ENCODE assay signal across 1 cellular context in the genomic region with DNA sequence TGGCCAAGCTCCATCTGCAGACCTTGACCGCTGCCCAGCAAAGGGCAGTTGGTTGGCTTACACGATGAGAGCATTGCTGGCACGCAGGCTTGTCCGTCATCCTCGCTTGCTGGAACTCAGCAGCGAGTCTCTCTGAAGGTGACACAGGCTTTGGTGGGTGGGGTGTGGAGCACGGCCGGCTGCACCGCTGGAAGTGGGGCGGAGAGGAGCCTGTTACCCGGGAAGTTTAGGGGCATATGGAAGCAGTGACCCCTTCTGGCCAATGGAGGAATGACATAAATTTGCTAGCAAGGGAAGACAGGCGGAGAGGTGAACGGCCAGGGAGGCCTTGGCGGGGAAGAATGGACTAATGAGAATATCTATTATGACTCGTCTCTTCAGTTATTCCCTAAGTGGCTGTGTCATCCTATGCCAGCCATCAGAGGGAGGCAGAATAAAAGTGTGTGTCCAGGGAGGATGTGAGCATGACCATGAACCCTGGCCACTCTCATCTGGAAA.
TF ChIP-seq lines count a peak whose summit lies in the region.

No MANE protein-coding gene starts in this region.

TF ChIP-seq in HepG2, 621 proteins besides CTCF, POLR2A, EP300 and RAD21 (continued from another document and continues in another):
- 0 out of 2 replicates have a peak, but pooled peaks have one; percentile 22 for TF ChIP-seq ZNF232 (CRISPR knock-in tag; IDR thresholded peaks at IDR 0.05; ENCODE audit: borderline replicate concordance)
- TF ChIP-seq ZNF12 (CRISPR knock-in tag; IDR thresholded peaks at IDR 0.05) = no peak
- no peak for TF ChIP-seq ZNF296 (CRISPR knock-in tag; conservative IDR thresholded peaks at IDR 0.05)
- TF ChIP-seq, protein P1, sequence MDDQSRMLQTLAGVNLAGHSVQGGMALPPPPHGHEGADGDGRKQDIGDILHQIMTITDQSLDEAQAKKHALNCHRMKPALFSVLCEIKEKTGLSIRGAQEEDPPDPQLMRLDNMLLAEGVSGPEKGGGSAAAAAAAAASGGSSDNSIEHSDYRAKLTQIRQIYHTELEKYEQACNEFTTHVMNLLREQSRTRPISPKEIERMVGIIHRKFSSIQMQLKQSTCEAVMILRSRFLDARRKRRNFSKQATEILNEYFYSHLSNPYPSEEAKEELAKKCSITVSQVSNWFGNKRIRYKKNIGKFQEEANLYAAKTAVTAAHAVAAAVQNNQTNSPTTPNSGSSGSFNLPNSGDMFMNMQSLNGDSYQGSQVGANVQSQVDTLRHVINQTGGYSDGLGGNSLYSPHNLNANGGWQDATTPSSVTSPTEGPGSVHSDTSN (CRISPR knock-in tag; IDR thresholded peaks at IDR 0.05; ENCODE audit: borderline replicate concordance) = no peak
- no peak for TF ChIP-seq GTF3A (CRISPR knock-in tag; conservative IDR thresholded peaks at IDR 0.05)
- no peak for TF ChIP-seq MED13 (CRISPR knock-in tag; IDR thresholded peaks at IDR 0.05)
- 0 out of 2 replicates have a peak, but pooled peaks have one; percentile 39 for TF ChIP-seq ZNF709 (CRISPR knock-in tag; IDR thresholded peaks at IDR 0.05)
- TF ChIP-seq ELF3 (CRISPR knock-in tag; IDR thresholded peaks at IDR 0.05) = no peak
- no peak for TF ChIP-seq HOXA3 (CRISPR knock-in tag; IDR thresholded peaks at IDR 0.05)
- TF ChIP-seq MYNN (CRISPR knock-in tag; IDR thresholded peaks at IDR 0.05; ENCODE audit: low read depth) = no peak
- peak; percentile 23; the same call in 1 of the 2 replicates for TF ChIP-seq MEIS2 (CRISPR knock-in tag; IDR thresholded peaks at IDR 0.05)
- no peak for TF ChIP-seq CREB1 (IDR thresholded peaks at IDR 0.05)
- no peak for TF ChIP-seq CREB1 (CRISPR knock-in tag; IDR thresholded peaks at IDR 0.05)
- no peak for TF ChIP-seq TAF15 (IDR thresholded peaks at IDR 0.05; ENCODE audit: low read depth, low read length, poor library complexity, severe bottlenecking)
- TF ChIP-seq MATR3 (CRISPR knock-in tag; IDR thresholded peaks at IDR 0.05) = no peak
- TF ChIP-seq PAX8 (CRISPR knock-in tag; IDR thresholded peaks at IDR 0.05; ENCODE audit: borderline replicate concordance) = no peak
- no peak for TF ChIP-seq KLF9 (CRISPR knock-in tag; IDR thresholded peaks at IDR 0.05; ENCODE audit: low read depth)
- no peak for TF ChIP-seq BRCA1 (CRISPR knock-in tag; IDR thresholded peaks at IDR 0.05)
- no peak for TF ChIP-seq ZNF24 (IDR thresholded peaks at IDR 0.05)
- TF ChIP-seq ZNF672 (CRISPR knock-in tag; IDR thresholded peaks at IDR 0.05) = no peak
- TF ChIP-seq AGO2 (optimal IDR thresholded peaks at IDR 0.05; ENCODE audit: low read depth, low read length) = no peak
- TF ChIP-seq ZNF274 (CRISPR knock-in tag; IDR thresholded peaks at IDR 0.05) = 0 out of 2 replicates have a peak, but pooled peaks have one; percentile 34
- no peak for TF ChIP-seq DR1 (CRISPR knock-in tag; IDR thresholded peaks at IDR 0.05)
- no peak for TF ChIP-seq NFYC (CRISPR knock-in tag; IDR thresholded peaks at IDR 0.05)
- no peak for TF ChIP-seq ZNF577 (CRISPR knock-in tag; IDR thresholded peaks at IDR 0.05; ENCODE audit: borderline replicate concordance, low read depth)
- TF ChIP-seq ZNF619 (CRISPR knock-in tag; IDR thresholded peaks at IDR 0.05) = no peak
- TF ChIP-seq SCMH1 (CRISPR knock-in tag; IDR thresholded peaks at IDR 0.05; ENCODE audit: borderline replicate concordance) = no peak
- TF ChIP-seq HNRNPUL1 (IDR thresholded peaks at IDR 0.05; ENCODE audit: low read depth, low read length) = no peak
- TF ChIP-seq ZNF446 (CRISPR knock-in tag; IDR thresholded peaks at IDR 0.05) = no peak
- TF ChIP-seq, protein P2, sequence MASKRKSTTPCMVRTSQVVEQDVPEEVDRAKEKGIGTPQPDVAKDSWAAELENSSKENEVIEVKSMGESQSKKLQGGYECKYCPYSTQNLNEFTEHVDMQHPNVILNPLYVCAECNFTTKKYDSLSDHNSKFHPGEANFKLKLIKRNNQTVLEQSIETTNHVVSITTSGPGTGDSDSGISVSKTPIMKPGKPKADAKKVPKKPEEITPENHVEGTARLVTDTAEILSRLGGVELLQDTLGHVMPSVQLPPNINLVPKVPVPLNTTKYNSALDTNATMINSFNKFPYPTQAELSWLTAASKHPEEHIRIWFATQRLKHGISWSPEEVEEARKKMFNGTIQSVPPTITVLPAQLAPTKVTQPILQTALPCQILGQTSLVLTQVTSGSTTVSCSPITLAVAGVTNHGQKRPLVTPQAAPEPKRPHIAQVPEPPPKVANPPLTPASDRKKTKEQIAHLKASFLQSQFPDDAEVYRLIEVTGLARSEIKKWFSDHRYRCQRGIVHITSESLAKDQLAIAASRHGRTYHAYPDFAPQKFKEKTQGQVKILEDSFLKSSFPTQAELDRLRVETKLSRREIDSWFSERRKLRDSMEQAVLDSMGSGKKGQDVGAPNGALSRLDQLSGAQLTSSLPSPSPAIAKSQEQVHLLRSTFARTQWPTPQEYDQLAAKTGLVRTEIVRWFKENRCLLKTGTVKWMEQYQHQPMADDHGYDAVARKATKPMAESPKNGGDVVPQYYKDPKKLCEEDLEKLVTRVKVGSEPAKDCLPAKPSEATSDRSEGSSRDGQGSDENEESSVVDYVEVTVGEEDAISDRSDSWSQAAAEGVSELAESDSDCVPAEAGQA (IDR thresholded peaks at IDR 0.05; ENCODE audit: low read depth) = no peak
- TF ChIP-seq, protein P2 (CRISPR knock-in tag; IDR thresholded peaks at IDR 0.05; ENCODE audit: borderline replicate concordance) = no peak
- no peak for TF ChIP-seq ZNF879 (CRISPR knock-in tag; IDR thresholded peaks at IDR 0.05)
- no peak for TF ChIP-seq CCAR2 (optimal IDR thresholded peaks at IDR 0.05; ENCODE audit: low read depth, low read length)
- no peak for TF ChIP-seq MIER3 (CRISPR knock-in tag; IDR thresholded peaks at IDR 0.05; ENCODE audit: borderline replicate concordance)
- no peak for TF ChIP-seq FOSL1 (CRISPR knock-in tag; IDR thresholded peaks at IDR 0.05; ENCODE audit: borderline replicate concordance)
- TF ChIP-seq, protein P3, sequence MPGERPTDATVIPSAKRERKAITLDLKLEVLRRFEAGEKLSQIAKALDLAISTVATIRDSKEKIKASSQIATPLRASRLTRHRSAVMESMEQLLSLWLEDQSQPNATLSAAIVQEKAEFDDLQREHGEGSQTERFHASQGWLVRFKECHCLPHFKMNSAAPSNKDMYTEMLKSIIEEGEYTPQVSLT (CRISPR knock-in tag; IDR thresholded peaks at IDR 0.05; ENCODE audit: borderline replicate concordance, low read depth) = no peak
- no peak for TF ChIP-seq ZNF547 (CRISPR knock-in tag; IDR thresholded peaks at IDR 0.05)
- TF ChIP-seq ZBTB33 (CRISPR knock-in tag; IDR thresholded peaks at IDR 0.05) = no peak
- no peak for TF ChIP-seq RORA (CRISPR knock-in tag; IDR thresholded peaks at IDR 0.05)
- TF ChIP-seq, protein P4, sequence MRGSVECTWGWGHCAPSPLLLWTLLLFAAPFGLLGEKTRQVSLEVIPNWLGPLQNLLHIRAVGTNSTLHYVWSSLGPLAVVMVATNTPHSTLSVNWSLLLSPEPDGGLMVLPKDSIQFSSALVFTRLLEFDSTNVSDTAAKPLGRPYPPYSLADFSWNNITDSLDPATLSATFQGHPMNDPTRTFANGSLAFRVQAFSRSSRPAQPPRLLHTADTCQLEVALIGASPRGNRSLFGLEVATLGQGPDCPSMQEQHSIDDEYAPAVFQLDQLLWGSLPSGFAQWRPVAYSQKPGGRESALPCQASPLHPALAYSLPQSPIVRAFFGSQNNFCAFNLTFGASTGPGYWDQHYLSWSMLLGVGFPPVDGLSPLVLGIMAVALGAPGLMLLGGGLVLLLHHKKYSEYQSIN (CRISPR knock-in tag; IDR thresholded peaks at IDR 0.05; ENCODE audit: borderline replicate concordance) = no peak
- no peak for TF ChIP-seq ZNF761 (CRISPR knock-in tag; conservative IDR thresholded peaks at IDR 0.05)
- no peak for TF ChIP-seq ZNF350 (CRISPR knock-in tag; IDR thresholded peaks at IDR 0.05; ENCODE audit: borderline replicate concordance, low read depth)
- 0 out of 2 replicates have a peak, but pooled peaks have one; percentile 41 for TF ChIP-seq HIVEP1 (CRISPR knock-in tag; IDR thresholded peaks at IDR 0.05)
- no peak for TF ChIP-seq ZNF251 (CRISPR knock-in tag; IDR thresholded peaks at IDR 0.05)
- no peak for TF ChIP-seq ZNF724P (CRISPR knock-in tag; IDR thresholded peaks at IDR 0.05; ENCODE audit: borderline replicate concordance)
- no peak for TF ChIP-seq TCF12 (IDR thresholded peaks at IDR 0.05)
- TF ChIP-seq TCF12 (CRISPR knock-in tag; IDR thresholded peaks at IDR 0.05) = no peak
- TF ChIP-seq HMG20A (CRISPR knock-in tag; IDR thresholded peaks at IDR 0.05; ENCODE audit: borderline replicate concordance) = no peak
- TF ChIP-seq ZNF143 (CRISPR knock-in tag; IDR thresholded peaks at IDR 0.05) = no peak
- TF ChIP-seq JUN (CRISPR knock-in tag; IDR thresholded peaks at IDR 0.05) = no peak
- TF ChIP-seq FOXA3 (CRISPR knock-in tag; IDR thresholded peaks at IDR 0.05) = no peak
- TF ChIP-seq BHLHE40 (IDR thresholded peaks at IDR 0.05; ENCODE audit: low read length) = 0 out of 2 replicates have a peak, but pooled peaks have one; percentile 9
- TF ChIP-seq ZNF263 (CRISPR knock-in tag; IDR thresholded peaks at IDR 0.05) = peak; percentile 63; the same call in 1 of the 2 replicates
- no peak for TF ChIP-seq ZNF770 (CRISPR knock-in tag; IDR thresholded peaks at IDR 0.05)
- no peak for TF ChIP-seq ATF7-NPFF (CRISPR knock-in tag; IDR thresholded peaks at IDR 0.05; ENCODE audit: low read depth)
- 0 out of 2 replicates have a peak, but pooled peaks have one; percentile 30 for TF ChIP-seq ZSCAN25 (CRISPR knock-in tag; IDR thresholded peaks at IDR 0.05)
- no peak for TF ChIP-seq HOXD1 (CRISPR knock-in tag; IDR thresholded peaks at IDR 0.05)
- TF ChIP-seq EED (CRISPR knock-in tag; IDR thresholded peaks at IDR 0.05) = 0 out of 2 replicates have a peak, but pooled peaks have one; percentile 57
- TF ChIP-seq KLF15 (CRISPR knock-in tag; IDR thresholded peaks at IDR 0.05; ENCODE audit: borderline replicate concordance) = no peak
- no peak for TF ChIP-seq ARNT2 (CRISPR knock-in tag; IDR thresholded peaks at IDR 0.05; ENCODE audit: low read depth)
- TF ChIP-seq SIX1 (CRISPR knock-in tag; IDR thresholded peaks at IDR 0.05; ENCODE audit: borderline replicate concordance) = no peak
- no peak for TF ChIP-seq MAFG (CRISPR knock-in tag; IDR thresholded peaks at IDR 0.05)
- no peak for TF ChIP-seq ZSCAN30 (CRISPR knock-in tag; IDR thresholded peaks at IDR 0.05)
- TF ChIP-seq CBX2 (IDR thresholded peaks at IDR 0.05; ENCODE audit: low read depth, low read length) = no peak
- no peak for TF ChIP-seq CBX2 (CRISPR knock-in tag; IDR thresholded peaks at IDR 0.05; ENCODE audit: low read depth)
- TF ChIP-seq ATF3 (CRISPR knock-in tag; IDR thresholded peaks at IDR 0.05) = no peak
- TF ChIP-seq DNMT1 (CRISPR knock-in tag; IDR thresholded peaks at IDR 0.05) = no peak
- no peak; the same call in 1 of the 2 replicates for TF ChIP-seq ZNF256 (CRISPR knock-in tag; conservative IDR thresholded peaks at IDR 0.05)
- TF ChIP-seq YEATS4 (CRISPR knock-in tag; IDR thresholded peaks at IDR 0.05; ENCODE audit: borderline replicate concordance) = no peak
- TF ChIP-seq SETDB1 (CRISPR knock-in tag; IDR thresholded peaks at IDR 0.05; ENCODE audit: borderline replicate concordance) = no peak
- no peak for TF ChIP-seq TEAD2 (CRISPR knock-in tag; IDR thresholded peaks at IDR 0.05)
